ENCODE assay signal across 8 cellular contexts in genomic region chr13:42271337-42272114, GRCh38. TPM values are rescaled to one million over a fixed set of nuclear protein-coding genes. Genes with fewer than 3 reads are reported as not detected.
A peak's percentile ranks its signal among the peaks of the same experiment; 100 is the strongest.
DNase-seq lines count a peak whose midpoint lies in the region; ATAC-seq, FAIRE-seq and TF ChIP-seq lines count a peak whose summit lies in the region.

No MANE protein-coding gene starts in this region.

- no peak overlapping the region for H4K5ac ChIP-seq in mesendoderm (ENCODE audit: low read length)

- no peak overlapping the region for H2BK15ac ChIP-seq in mesendoderm (replicated peaks; ENCODE audit: low read depth)

- TF ChIP-seq CTCF in Caco-2 (IDR thresholded peaks at IDR 0.05; ENCODE audit: insufficient read depth in 1 of 2, low read depth in 1 of 2, low read length in 1 of 2, severe bottlenecking in 1 of 2, unreplicated experiment in 1 of 2) (no peak), endodermal cell (conservative IDR thresholded peaks at IDR 0.05) (no peak)

- no peaks in the 10 kb centered on the region for H3K27me3 Mint-ChIP-seq in Caco-2 (ENCODE audit: insufficient read depth, unreplicated experiment)
- H3K27me3 Mint-ChIP-seq in endodermal cell (ENCODE audit: insufficient read depth): no peaks in the 10 kb centered on the region

- CTCF ChIA-PET in Caco-2 (lab: Charles Lee): interaction anchor here (0.6 to 1.4 kb wide), 3 partner anchors 37 to 603 kb away, joined by 3 to 5 read pairs (median 3); no protein-coding TSS in a partner anchor

- BruUV-seq in Caco-2 (replicated peaks; lab: Mats Ljungman, UMichigan): no TSS peak

- H3K36me3 Mint-ChIP-seq in Caco-2 (ENCODE audit: insufficient read depth, unreplicated experiment) (peaks cover 11% of the 10 kb centered on the region), endodermal cell (ENCODE audit: low read depth) (peaks cover 4% of the 10 kb centered on the region)

- H3K4ac ChIP-seq in mesendoderm (ENCODE audit: low read depth, low read length): no peak overlapping the region

- peak; percentile 97 to 99 for DNase-seq in Caco-2
- peak; percentile 86 for DNase-seq in HTR-8/SVneo (ENCODE audit: insufficient read length, low spot score)
- DNase-seq in NOMO-1 treated with DMSO at 0.1 percent for 48 hours (lab: John Stamatoyannopoulos, UW; ENCODE audit: unreplicated experiment): peak; percentile 98
- peak; percentile 83 for DNase-seq in activated CD8-positive, alpha-beta memory T cell treated with anti-CD3 and anti-CD28 coated beads, Interleukin-2, amount 50 U/mL, for 1 hour (ENCODE audit: extremely low read depth)
- peak; percentile 97 for DNase-seq in endodermal cell
- peak; percentile 99 for DNase-seq in mesendoderm
- peak; percentile 88 for DNase-seq in stimulated activated CD8-positive, alpha-beta memory T cell treated with anti-CD3 and anti-CD28 coated beads, Interleukin-12 subunit alpha, Interleukin-12 subunit beta, amount 100 ng/mL, for 4 hours (ENCODE audit: low read depth)

- H3K9me3 ChIP-seq in Caco-2 (no peaks in the 10 kb centered on the region), endodermal cell (ENCODE audit: control insufficient read depth, low read length) (peaks cover 17% of the 10 kb centered on the region)

- peaks cover 14% of the 10 kb centered on the region for H3K9me3 Mint-ChIP-seq in Caco-2 (ENCODE audit: unreplicated experiment)
- peaks cover 20% of the 10 kb centered on the region for H3K9me3 Mint-ChIP-seq in endodermal cell

- no peak overlapping the region for H3K23ac ChIP-seq in mesendoderm (ENCODE audit: low read length)

- no peak overlapping the region for H2BK120ac ChIP-seq in mesendoderm (ENCODE audit: low read depth, low read length)

- no peaks in the 10 kb centered on the region for H3K36me3 ChIP-seq in Caco-2 (ENCODE audit: control insufficient read depth, insufficient read depth, low read length)
- H3K36me3 ChIP-seq in endodermal cell (ENCODE audit: control insufficient read depth, insufficient read depth, low read length): no peaks in the 10 kb centered on the region
- H3K36me3 ChIP-seq in mesendoderm (ENCODE audit: control insufficient read depth, insufficient read depth, low read length): no peaks in the 10 kb centered on the region

- FAIRE-seq in HTR-8/SVneo (lab: Jason Lieb, UNC): no peak

- H3K4me2 ChIP-seq in mesendoderm (ENCODE audit: low read length): peak overlapping the region; percentile 68

- no peak overlapping the region for H2AK5ac ChIP-seq in mesendoderm (ENCODE audit: low read length)

- no peak overlapping the region for H2BK5ac ChIP-seq in mesendoderm (ENCODE audit: low read length)

- peaks cover 6% of the 10 kb centered on the region for H3K79me2 ChIP-seq in mesendoderm (ENCODE audit: control insufficient read depth, insufficient read depth, low read length)

- H3K9ac ChIP-seq in endodermal cell (ENCODE audit: extremely low read depth, low read length, poor library complexity, severe bottlenecking): peak overlapping the region; percentile 68
- peak overlapping the region; percentile 70 for H3K9ac ChIP-seq in mesendoderm (ENCODE audit: low read length)

- 2 to 5% methylated on average over 19 to 50 of the region's 57 CpGs for WGBS in endodermal cell (ENCODE audit: insufficient coverage in 1 of 2, insufficient read length in 1 of 2), 2 experiments
- no CpG with 5 or more reads among the region's 57 CpGs for WGBS in mesendoderm (ENCODE audit: extremely low coverage, insufficient coverage, low lambda C conversion rate)

- ATAC-seq in GM21381 (IDR thresholded peaks at IDR 0.05; ENCODE audit: unreplicated experiment): peak; percentile 83

- H3K18ac ChIP-seq in mesendoderm (ENCODE audit: low read length): peak overlapping the region; percentile 9

- peak overlapping the region; percentile 98 for H3K4me3 Mint-ChIP-seq in Caco-2 (ENCODE audit: unreplicated experiment)
- H3K4me3 Mint-ChIP-seq in endodermal cell: peak overlapping the region; percentile 89

- H3K79me1 ChIP-seq in mesendoderm (ENCODE audit: low read length): peaks cover 7% of the 10 kb centered on the region

- H3K27ac ChIP-seq in endodermal cell (ENCODE audit: low read depth, low read length) (peak overlapping the region; percentile 74), mesendoderm (ENCODE audit: low read depth, low read length) (peak overlapping the region; percentile 3)

- POLR2A ChIA-PET in Caco-2 (lab: Charles Lee): no interaction called here

- no peak overlapping the region for H4K8ac ChIP-seq in mesendoderm (ENCODE audit: low read depth, low read length)

- H3K4me1 Mint-ChIP-seq in Caco-2 (ENCODE audit: low read depth, unreplicated experiment): peaks cover 17% of the 10 kb centered on the region
- peaks cover 12% of the 10 kb centered on the region for H3K4me1 Mint-ChIP-seq in endodermal cell

- H3K27ac Mint-ChIP-seq in Caco-2 (ENCODE audit: unreplicated experiment) (peak overlapping the region; percentile 94), endodermal cell (peak overlapping the region; percentile 83)

- H3K4me3 ChIP-seq in Caco-2 (ENCODE audit: low read depth, low read length) (peak overlapping the region; percentile 97), endodermal cell (ENCODE audit: low read length) (peak overlapping the region; percentile 89), mesendoderm (ENCODE audit: low read length) (peak overlapping the region; percentile 68)

- H3K27me3 ChIP-seq in Caco-2 (replicated peaks; ENCODE audit: control insufficient read depth, insufficient read depth, low read length) (no peaks in the 10 kb centered on the region), endodermal cell (ENCODE audit: control insufficient read depth, insufficient read depth, low read length, poor library complexity, severe bottlenecking) (no peaks in the 10 kb centered on the region), mesendoderm (ENCODE audit: insufficient read depth, low read length, poor library complexity) (no peaks in the 10 kb centered on the region)

- intact Hi-C loops in Caco-2 (cut with micrococcal nuclease; ENCODE audit: unreplicated experiment): loop anchor here (1.0 kb wide), 1 partner anchor 9 kb away; no protein-coding TSS in a partner anchor

- peak overlapping the region; percentile 81 for H3K56ac ChIP-seq in mesendoderm (ENCODE audit: low read length)

- H3K4me1 ChIP-seq in Caco-2: peaks cover 13% of the 10 kb centered on the region
- H3K4me1 ChIP-seq in endodermal cell (ENCODE audit: control insufficient read depth, insufficient read depth, low read length): no peaks in the 10 kb centered on the region
- H3K4me1 ChIP-seq in mesendoderm (ENCODE audit: control insufficient read depth, low read depth, low read length): peaks cover 2% of the 10 kb centered on the region

RNA-seq across cellular contexts. Expression of gene AKAP11, which starts 0.4 kb away (rescaled TPM):
- total RNA-seq in Caco-2 (2022) (28.6 and 29.3 TPM in 2 replicates), endodermal cell (10 to 100 TPM; 16.9 to 17.6 TPM)
- 18.2 TPM for polyA plus RNA-seq in endodermal cell (2013, experiment 1 of 2)
- polyA plus RNA-seq in endodermal cell (2013, experiment 2 of 2): 19.4 TPM
- polyA plus RNA-seq in mesendoderm (2013, experiment 1 of 2): 5.9 TPM
- polyA plus RNA-seq in mesendoderm (2013, experiment 2 of 2): 5.8 TPM

Comparison
In these comparisons a context has a peak if more than half of its experiments do, and no peak if none do; other contexts are left out.
1. Peak in every context shown above with its lines: DNase-seq, ATAC-seq, H3K4me3 ChIP-seq and H3K27ac ChIP-seq.